In genomic region chr2:128716371-128716770, GRCh38 we compare ENCODE assay signal across 23 cellular contexts.
"Had no signal": no experiment of that assay in that cellular context is flagged by ENCODE, and none has a peak within 500 bp of the region (broad histone marks: within the 10 kb centered on the region; RNA-seq: fewer than 3 reads in every experiment).

No MANE protein-coding gene starts in this region.

- H3K9me3 ChIP-seq: sigmoid colon, vagina had no signal

- ATAC-seq: activated CD4-positive, alpha-beta T cell treated with anti-CD3 and anti-CD28 coated beads for 36 hours; activated CD8-positive, alpha-beta memory T cell treated with anti-CD3 and anti-CD28 coated beads, Interleukin-2, amount 10 ng/mL, durations not matched to agents 7 days and 5 days; foreskin keratinocyte; left lobe of liver; stimulated activated naive B cell treated with anti-CD40 and anti-IgM and Interleukin-4, amounts not matched to agents 10 μg/mL and 1 μg/mL and 100 μg/mL, for 72 hours had no signal

- H3K36me3 ChIP-seq: sigmoid colon, vagina had no signal

- H3K27me3 ChIP-seq: sigmoid colon, vagina had no signal

- H3K27ac ChIP-seq: foreskin keratinocyte, sigmoid colon, vagina had no signal

- DNase-seq: activated B cell treated with CpG ODN at 0.5 μM for 24 hours; activated CD4-positive, alpha-beta memory T cell treated with anti-CD3 and anti-CD28 coated beads for 36 hours; activated CD4-positive, alpha-beta T cell treated with anti-CD3 and anti-CD28 coated beads for 36 hours; activated CD8-positive, alpha-beta memory T cell treated with anti-CD3 and anti-CD28 coated beads, Interleukin-2, amount 10 ng/mL, durations not matched to agents 7 days and 5 days; activated effector memory CD4-positive, alpha-beta T cell treated with anti-CD3 and anti-CD28 coated beads, Interleukin-2, amount 50 U/mL, for 16 hours; activated naive CD4-positive, alpha-beta T cell treated with anti-CD3 and anti-CD28 coated beads, Interleukin-2, amount 10 ng/mL, durations not matched to agents 7 days and 5 days; activated T-cell treated with anti-CD3 and anti-CD28 coated beads for 4 hours; amygdala; dermis blood vessel endothelial cell; effector memory CD4-positive, alpha-beta T cell; foreskin keratinocyte; immature natural killer cell; naive B cell; occipital lobe; posterior cingulate gyrus; sigmoid colon; stimulated activated CD4-positive, alpha-beta T cell treated with anti-CD3 and anti-CD28 coated beads, Interleukin-2, amount 100 ng/mL, for 48 hours; stimulated activated CD8-positive, alpha-beta memory T cell treated with anti-CD3 and anti-CD28 coated beads, Interleukin-4, amount 100 ng/mL, for 48 hours; stimulated activated naive B cell treated with anti-CD40 and anti-IgM and Interleukin-4, amounts not matched to agents 10 μg/mL and 1 μg/mL and 100 μg/mL, for 72 hours; trophoblast cell had no signal

- H3K4me1 ChIP-seq: foreskin keratinocyte, sigmoid colon, vagina had no signal

- H3K4me3 ChIP-seq: lung, sigmoid colon, vagina had no signal
